In genomic region chr13:29922281-29922821, GRCh38 we compare ENCODE assay signal across 10 cellular contexts.
DNase-seq lines count a peak whose midpoint lies in the region; ATAC-seq and TF ChIP-seq lines count a peak whose summit lies in the region.
"Had no signal": no experiment of that assay in that cellular context is flagged by ENCODE, and none has a peak within 500 bp of the region (broad histone marks: within the 10 kb centered on the region; RNA-seq: fewer than 3 reads in every experiment).

No MANE protein-coding gene starts in this region.

- no peak overlapping the region for H4K8ac ChIP-seq in H9 (replicated peaks; ENCODE audit: insufficient read length, low read depth, low read length)
- H4K8ac ChIP-seq in neuronal stem cell (ENCODE audit: low read depth, low read length) = no peak overlapping the region

- no peak overlapping the region for H3K23ac ChIP-seq in H9 (ENCODE audit: insufficient read length, low read depth, low read length)
- H3K23ac ChIP-seq in neuronal stem cell (ENCODE audit: low read depth, low read length, poor library complexity) = no peak overlapping the region

- H3K36me3 Mint-ChIP-seq in mesothelial cell of epicardium (no peaks in the 10 kb centered on the region), H9 (ENCODE audit: insufficient read depth in 1 of 3, low read depth in 3 of 3) (no peaks in the 10 kb centered on the region)

- H2BK15ac ChIP-seq in H9 (ENCODE audit: low read depth, low read length) (no peak overlapping the region), neuronal stem cell (ENCODE audit: low read length) (no peak overlapping the region)

- H3K18ac ChIP-seq in H9 (ENCODE audit: insufficient read length, low read depth, low read length) = no peak overlapping the region
- no peak overlapping the region for H3K18ac ChIP-seq in neuronal stem cell (ENCODE audit: low read length)

- H2AK5ac ChIP-seq in H9 (ENCODE audit: insufficient read length, low read length) = no peak overlapping the region
- H2AK5ac ChIP-seq in neuronal stem cell (ENCODE audit: low read depth, low read length) = no peak overlapping the region

- no peaks in the 10 kb centered on the region for H3K27me3 Mint-ChIP-seq in mesothelial cell of epicardium (ENCODE audit: low read depth)
- H3K27me3 Mint-ChIP-seq in H9 (ENCODE audit: low read depth) = peaks cover 4% of the 10 kb centered on the region
- H3K27me3 Mint-ChIP-seq: activated T-cell treated with anti-CD3 and anti-CD28 coated beads, Interleukin-2, amount 50 U/mL, for 24 hours had no signal

- no peaks in the 10 kb centered on the region for H3K27me3 ChIP-seq in right atrium auricular region
- no peaks in the 10 kb centered on the region for H3K27me3 ChIP-seq in H9 (ENCODE audit: insufficient read depth, low read length)
- no peaks in the 10 kb centered on the region for H3K27me3 ChIP-seq in neuronal stem cell (ENCODE audit: control insufficient read depth in 3 of 3, insufficient read depth in 3 of 3, low read depth in 1 of 3, low read length in 3 of 3)

- H3K4me2 ChIP-seq in H9 (ENCODE audit: insufficient read depth, insufficient read length, low read length) (no peak overlapping the region), neuronal stem cell (ENCODE audit: insufficient read depth, low read length, poor library complexity, severe bottlenecking) (no peak overlapping the region)

- no peak overlapping the region for H2BK20ac ChIP-seq in H9 (ENCODE audit: low read depth, low read length, poor library complexity, severe bottlenecking)

- no peaks in the 10 kb centered on the region for H4K20me1 ChIP-seq in H9 (ENCODE audit: control insufficient read depth, insufficient read depth, insufficient read length)

- H3T11ph ChIP-seq in H9 (ENCODE audit: low read length) = no peak overlapping the region

- no peak overlapping the region for H3K4me3 Mint-ChIP-seq in mesothelial cell of epicardium
- H3K4me3 Mint-ChIP-seq in H9 = no peak overlapping the region
- H3K4me3 Mint-ChIP-seq: activated T-cell treated with anti-CD3 and anti-CD28 coated beads, Interleukin-2, amount 50 U/mL, for 24 hours had no signal

- DNase-seq in right atrium auricular region (ENCODE audit: low spot score) = no peak
- DNase-seq in left cardiac atrium = no peak
- peak; percentile 12 to 54 for DNase-seq in cardiac fibroblast (ENCODE audit: low read depth in 2 of 2)
- DNase-seq in mesothelial cell of epicardium (ENCODE audit: low spot score in 2 of 2, unreplicated experiment in 2 of 2) = no peak
- DNase-seq in H9 = no peak
- no peak for DNase-seq in neuronal stem cell (ENCODE audit: low spot score)
- DNase-seq: activated T-cell treated with anti-CD3 and anti-CD28 coated beads, Interleukin-2, amount 50 U/mL, for 24 hours; central memory CD4-positive, alpha-beta T cell had no signal

- H2BK5ac ChIP-seq in H9 (ENCODE audit: insufficient read length, low read length) (no peak overlapping the region), neuronal stem cell (ENCODE audit: low read length) (no peak overlapping the region)

- no peaks in the 10 kb centered on the region for H3K79me2 ChIP-seq in H9 (ENCODE audit: insufficient read depth, low read length)

- H3K36me3 ChIP-seq in right atrium auricular region (no peaks in the 10 kb centered on the region), neuronal stem cell (replicated peaks in 1 of 2; ENCODE audit: control insufficient read depth in 2 of 2, insufficient read depth in 2 of 2, low read length in 2 of 2) (no peaks in the 10 kb centered on the region)

- no peak overlapping the region for H2BK120ac ChIP-seq in H9 (ENCODE audit: low read depth, low read length, poor library complexity, severe bottlenecking)
- no peak overlapping the region for H2BK120ac ChIP-seq in neuronal stem cell (ENCODE audit: low read depth, low read length)

- H3K14ac ChIP-seq in H9 (ENCODE audit: insufficient read depth, low read length) (no peak overlapping the region), neuronal stem cell (ENCODE audit: low read length) (no peak overlapping the region)

- TF ChIP-seq CTCF in right atrium auricular region (IDR thresholded peaks at IDR 0.05) (no peak), cardiac fibroblast (IDR thresholded peaks at IDR 0.05; ENCODE audit: low read depth, low read length) (no peak), mesothelial cell of epicardium (IDR thresholded peaks at IDR 0.05; ENCODE audit: unreplicated experiment) (no peak), H9 (conservative IDR thresholded peaks at IDR 0.05) (no peak)

- H4K91ac ChIP-seq in H9 (ENCODE audit: insufficient read length, low read depth, low read length) (no peak overlapping the region), neuronal stem cell (ENCODE audit: low read depth, low read length, poor library complexity) (no peak overlapping the region)

- H3K9me3 ChIP-seq in right atrium auricular region (no peaks in the 10 kb centered on the region), H9 (ENCODE audit: control insufficient read depth, low read depth, low read length) (no peaks in the 10 kb centered on the region), neuronal stem cell (replicated peaks in 1 of 2; ENCODE audit: control insufficient read depth in 2 of 2, insufficient read depth in 1 of 2, low read depth in 1 of 2, low read length in 2 of 2) (peaks cover 2 to 4% of the 10 kb centered on the region in 2 donors)

- no peaks in the 10 kb centered on the region for H3K23me2 ChIP-seq in H9 (ENCODE audit: insufficient read length, low read depth, low read length, poor library complexity, severe bottlenecking)

- H2AFZ ChIP-seq in H9 (ENCODE audit: low read length) = no peak overlapping the region
- no peak overlapping the region for H2AFZ ChIP-seq in neuronal stem cell (ENCODE audit: low read length)

- H3K4me3 ChIP-seq in right atrium auricular region (no peak overlapping the region), cardiac fibroblast (replicated peaks in 1 of 2; ENCODE audit: low read depth in 2 of 2, low read length in 2 of 2) (no peak overlapping the region), neuronal stem cell (ENCODE audit: low read length in 2 of 2) (no peak overlapping the region)

- H3K4ac ChIP-seq in H9 (ENCODE audit: low read depth, low read length) (no peak overlapping the region), neuronal stem cell (ENCODE audit: low read length) (no peak overlapping the region)

- H2BK12ac ChIP-seq in H9 (ENCODE audit: insufficient read length, low read depth, low read length) (no peak overlapping the region), neuronal stem cell (ENCODE audit: low read length) (no peak overlapping the region)

- H3K79me1 ChIP-seq in H9 (ENCODE audit: insufficient read depth, low read depth, low read length, poor library complexity, severe bottlenecking) (no peaks in the 10 kb centered on the region), neuronal stem cell (ENCODE audit: low read depth, low read length) (no peaks in the 10 kb centered on the region)

- H3K27ac Mint-ChIP-seq in mesothelial cell of epicardium = peak overlapping the region; percentile 97
- peak overlapping the region in 1 of 3 experiments; percentile 7; a peak in 1 of 7 replicates for H3K27ac Mint-ChIP-seq in H9
- H3K27ac Mint-ChIP-seq: activated T-cell treated with anti-CD3 and anti-CD28 coated beads, Interleukin-2, amount 50 U/mL, for 24 hours had no signal

- intact Hi-C loops in left cardiac atrium (cut with DNase I) = loop anchor here in 1 of 2 donors (10.0 kb wide), 1 partner anchor 158 kb away; no protein-coding TSS in a partner anchor

- no peak overlapping the region for H4K5ac ChIP-seq in H9 (ENCODE audit: insufficient read length, low read depth, low read length)

- no peak overlapping the region for H3K9ac ChIP-seq in H9 (ENCODE audit: extremely low read depth, insufficient read length, low read length)
- H3K9ac ChIP-seq in neuronal stem cell (ENCODE audit: low read depth, low read length, poor library complexity) = no peak overlapping the region

- no peak for ATAC-seq in left cardiac atrium
- ATAC-seq in HG02885 (IDR thresholded peaks at IDR 0.05; ENCODE audit: poor library complexity, unreplicated experiment) = no peak
- ATAC-seq in GM19324 (IDR thresholded peaks at IDR 0.05; ENCODE audit: low FRiP score, unreplicated experiment) = no peak

- H3K56ac ChIP-seq in H9 (ENCODE audit: insufficient read length, low read depth, low read length) = no peak overlapping the region

- H3K9me3 Mint-ChIP-seq in mesothelial cell of epicardium (no peaks in the 10 kb centered on the region), H9 (no peaks in the 10 kb centered on the region; a peak in 1 of 5 replicates)
- H3K9me3 Mint-ChIP-seq: activated T-cell treated with anti-CD3 and anti-CD28 coated beads, Interleukin-2, amount 50 U/mL, for 24 hours had no signal

- H3K4me1 ChIP-seq in right atrium auricular region (peaks cover 0 to 45% of the 10 kb centered on the region in 2 donors), H9 (ENCODE audit: insufficient read depth, low read length) (no peaks in the 10 kb centered on the region; the same call in 1 of the 2 replicates), neuronal stem cell (ENCODE audit: control insufficient read depth in 2 of 2, insufficient read depth in 1 of 2, low read depth in 1 of 2, low read length in 2 of 2) (peaks cover 10 to 20% of the 10 kb centered on the region in 2 donors)

- H3K4me1 Mint-ChIP-seq in mesothelial cell of epicardium (peaks cover 59% of the 10 kb centered on the region), H9 (peaks cover 13 to 21% of the 10 kb centered on the region in 2 experiments)

- WGBS in H9 (ENCODE audit: extremely low coverage, insufficient read length, low lambda C conversion rate) = no CpG with 5 or more reads among the region's 7 CpGs
- no CpG with 5 or more reads among the region's 7 CpGs for WGBS in neuronal stem cell (ENCODE audit: extremely low coverage in 2 of 2, insufficient read length in 2 of 2, insufficient replicate concordance in 1 of 2), 2 donors

- H3K27ac ChIP-seq in right atrium auricular region (peak overlapping the region; percentile 16 to 78), H9 (ENCODE audit: insufficient read length, low read depth, low read length) (no peak overlapping the region), neuronal stem cell (replicated peaks; ENCODE audit: low read length) (no peak overlapping the region)

Comparison
In these comparisons a context has a peak if more than half of its experiments do, and no peak if none do; other contexts are left out.
1. DNase-seq: peak in cardiac fibroblast (2 of 2); none in right atrium auricular region (single experiment), left cardiac atrium (single experiment), mesothelial cell of epicardium (0 of 2), H9 (single experiment) and neuronal stem cell (single experiment).
2. H3K27ac ChIP-seq: peak in right atrium auricular region (2 of 2); none in H9 (single experiment) and neuronal stem cell (single experiment).